Comparison of ENCODE assay signal across 14 cellular contexts in the genomic region with DNA sequence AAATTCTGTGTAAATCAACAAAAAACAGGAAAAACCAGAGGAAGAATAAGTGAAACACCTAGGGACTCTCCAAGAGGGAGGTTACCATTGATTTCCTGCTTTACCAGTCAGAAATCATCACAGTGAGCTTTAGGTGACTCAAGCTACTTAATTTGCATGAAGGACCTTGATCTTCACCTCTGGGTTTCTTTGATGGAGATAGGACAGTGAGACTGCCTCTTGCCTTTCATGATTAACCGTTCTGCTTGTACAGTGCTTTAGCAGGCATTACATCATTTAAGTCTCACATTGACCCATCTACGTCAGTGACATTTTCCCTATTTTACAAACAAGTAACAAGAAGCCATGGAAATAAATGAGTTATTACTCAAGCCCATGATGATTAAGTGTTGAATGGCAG. TPM values are rescaled to one million over a fixed set of nuclear protein-coding genes. Genes with fewer than 3 reads are reported as not detected.
DNase-seq lines count a peak whose midpoint lies in the region; ATAC-seq, FAIRE-seq and TF ChIP-seq lines count a peak whose summit lies in the region.
"Had no signal": no experiment of that assay in that cellular context is flagged by ENCODE, and none has a peak within 500 bp of the region (broad histone marks: within the 10 kb centered on the region; RNA-seq: fewer than 3 reads in every experiment).

No MANE protein-coding gene starts in this region.

- no peak overlapping the region for H2AFZ ChIP-seq in mammary epithelial cell (ENCODE audit: low read depth, low read length)
- H2AFZ ChIP-seq: parathyroid adenoma had no signal

- BruUV-seq in mammary epithelial cell (replicated peaks; lab: Mats Ljungman, UMichigan) = no TSS peak

- H3K4me3 ChIP-seq in mammary epithelial cell (replicated peaks in 1 of 3; ENCODE audit: insufficient read depth in 1 of 3, low read depth in 2 of 3, low read length in 3 of 3) (no peak overlapping the region), breast epithelium (no peak overlapping the region), bronchial epithelial cell (ENCODE audit: low read depth, low read length) (no peak overlapping the region)
- H3K4me3 ChIP-seq: uterus had no signal

- no peak overlapping the region for H3K4me2 ChIP-seq in mammary epithelial cell (ENCODE audit: insufficient read depth, low read depth, low read length)

- H3K79me2 ChIP-seq in mammary epithelial cell (ENCODE audit: insufficient read depth, low read length) = no peaks in the 10 kb centered on the region
- H3K79me2 ChIP-seq: parathyroid adenoma had no signal

- peak; percentile 40 for DNase-seq in mammary epithelial cell
- DNase-seq in breast epithelium (ENCODE audit: low spot score in 2 of 2) = no peak
- DNase-seq in LoVo (ENCODE audit: low spot score) = peak; percentile 4
- DNase-seq in bronchial epithelial cell (ENCODE audit: low read depth) = peak; percentile 76
- no peak for DNase-seq in SKM-1 treated with dmso at 0.1 percent for 144 hours (lab: John Stamatoyannopoulos, UW; ENCODE audit: unreplicated experiment)
- DNase-seq in NOMO-1 treated with dmso at 0.1 percent for 144 hours (lab: John Stamatoyannopoulos, UW; ENCODE audit: unreplicated experiment) = no peak
- DNase-seq in NCI-H524 treated with DMSO at 0.1 percent for 48 hours (lab: John Stamatoyannopoulos, UW) = no peak
- DNase-seq: activated CD4-positive, alpha-beta T cell treated with anti-CD3 and anti-CD28 coated beads for 1 hour; GOT3; NCI-H1436; uterus had no signal

- H3K9me3 ChIP-seq in mammary epithelial cell (replicated peaks; ENCODE audit: insufficient read depth, low read length) (no peaks in the 10 kb centered on the region), breast epithelium (no peaks in the 10 kb centered on the region)
- H3K9me3 ChIP-seq: uterus had no signal

- dilution Hi-C loops in mammary epithelial cell (cut with HindIII; ENCODE audit: low sequenced_read_pairs) = no loop called here

- H3K27me3 ChIP-seq in mammary epithelial cell (ENCODE audit: insufficient read depth, low read length) (no peaks in the 10 kb centered on the region), breast epithelium (peaks cover 0 to 4% of the 10 kb centered on the region in 2 donors), bronchial epithelial cell (ENCODE audit: control insufficient read depth, insufficient read depth, low read length) (no peaks in the 10 kb centered on the region)
- H3K27me3 ChIP-seq: uterus had no signal

- ATAC-seq in GM21447 (IDR thresholded peaks at IDR 0.05; ENCODE audit: unreplicated experiment) = no peak
- ATAC-seq: Panc1 had no signal

- in situ Hi-C loops in mammary epithelial cell (cut with MboI; ENCODE audit: low sequenced_read_pairs in 2 of 2) = no loop called here

- H3K27ac ChIP-seq in mammary epithelial cell (ENCODE audit: insufficient read depth, low read depth, low read length) (no peak overlapping the region), breast epithelium (no peak overlapping the region)
- H3K27ac ChIP-seq: parathyroid adenoma, uterus had no signal

- TF ChIP-seq CTCF in mammary epithelial cell (conservative IDR thresholded peaks at IDR 0.05 in 1 of 2, IDR thresholded peaks at IDR 0.05 in 1 of 2; ENCODE audit: extremely low read depth in 1 of 2, insufficient read depth in 1 of 2, low read depth in 1 of 2, low read length in 2 of 2) (no peak), breast epithelium (IDR thresholded peaks at IDR 0.05) (no peak), bronchial epithelial cell (IDR thresholded peaks at IDR 0.05; ENCODE audit: insufficient read depth, low read length, severe bottlenecking) (no peak)

- no peak for TF ChIP-seq POLR2A in breast epithelium (IDR thresholded peaks at IDR 0.05)

- CTCF ChIA-PET in mammary epithelial cell (lab: Charles Lee; ENCODE audit: low non-redundant PET) = no interaction called here

- H3K4me1 ChIP-seq in mammary epithelial cell (ENCODE audit: insufficient read depth, low read length) = peaks cover 4% of the 10 kb centered on the region
- no peaks in the 10 kb centered on the region for H3K4me1 ChIP-seq in breast epithelium
- H3K4me1 ChIP-seq: parathyroid adenoma, uterus had no signal

- H3K9ac ChIP-seq in mammary epithelial cell (ENCODE audit: insufficient read depth, low read length) = no peak overlapping the region
- H3K9ac ChIP-seq: parathyroid adenoma had no signal

- intact Hi-C loops in mammary epithelial cell (cut with micrococcal nuclease) (no loop called here), breast epithelium (cut with DNase I; ENCODE audit: low total_unique reads) (no loop called here)

- 72% methylated on average over 2 of the region's 2 CpGs for WGBS in mammary epithelial cell (ENCODE audit: low coverage, missing lambda C conversion rate)

- H4K20me1 ChIP-seq in mammary epithelial cell (ENCODE audit: insufficient read depth, low read length) = no peaks in the 10 kb centered on the region

- no peak for FAIRE-seq in bronchial epithelial cell (lab: Jason Lieb, UNC)

- H3K36me3 ChIP-seq in mammary epithelial cell (ENCODE audit: insufficient read depth, low read length) = no peaks in the 10 kb centered on the region
- no peaks in the 10 kb centered on the region for H3K36me3 ChIP-seq in breast epithelium
- no peaks in the 10 kb centered on the region for H3K36me3 ChIP-seq in bronchial epithelial cell (ENCODE audit: control insufficient read depth, insufficient read depth, low read length)
- H3K36me3 ChIP-seq: uterus had no signal

RNA-seq across cellular contexts. Expression of gene GK, which starts 3.4 kb away (rescaled TPM):
- total RNA-seq in mammary epithelial cell (10 to 100 TPM; 10.5 to 11.8 TPM), breast epithelium (10 to 100 TPM in 1 of 3 donors, 1 to 10 TPM in 2; 3.8 to 12.1 (median 6.9) TPM), bronchial epithelial cell (30.5 and 38.7 TPM in 2 replicates)
- polyA plus RNA-seq in mammary epithelial cell = 3.3 TPM
- polyA minus RNA-seq in mammary epithelial cell = 31.9 TPM

Comparison
In these comparisons a context has a peak if more than half of its experiments do, and no peak if none do; other contexts are left out.
1. DNase-seq: peak in mammary epithelial cell (single experiment), LoVo (single experiment) and bronchial epithelial cell (single experiment); none in breast epithelium (0 of 2), SKM-1 treated with dmso at 0.1 percent for 144 hours (single experiment), NOMO-1 treated with dmso at 0.1 percent for 144 hours (single experiment) and NCI-H524 treated with DMSO at 0.1 percent for 48 hours (single experiment).